ENCODE assay signal across 13 cellular contexts in genomic region chr12:70756118-70756517, GRCh38.
DNase-seq lines count a peak whose midpoint lies in the region; ATAC-seq and TF ChIP-seq lines count a peak whose summit lies in the region.
"Had no signal": no experiment of that assay in that cellular context is flagged by ENCODE, and none has a peak within 500 bp of the region (broad histone marks: within the 10 kb centered on the region; RNA-seq: fewer than 3 reads in every experiment).

No MANE protein-coding gene starts in this region.

- H3K27me3 Mint-ChIP-seq in CD8-positive, alpha-beta memory T cell, result peaks cover 5 to 9% of the 10 kb centered on the region in 2 donors
- H3K27me3 Mint-ChIP-seq in nephron progenitor cell (ENCODE audit: low read depth, poor library complexity), result peaks cover 10% of the 10 kb centered on the region

- H2AFZ ChIP-seq in mammary epithelial cell (ENCODE audit: low read depth, low read length), result no peak overlapping the region

- H3K4me1 ChIP-seq in CD8-positive, alpha-beta memory T cell (ENCODE audit: insufficient read depth, low read length), result no peaks in the 10 kb centered on the region
- H3K4me1 ChIP-seq in mammary epithelial cell (ENCODE audit: insufficient read depth, low read length), result no peaks in the 10 kb centered on the region

- no peak overlapping the region for H3K9ac ChIP-seq in mammary epithelial cell (ENCODE audit: insufficient read depth, low read length)

- WGBS in mammary epithelial cell (ENCODE audit: low coverage, missing lambda C conversion rate), result 0% methylated on average over 1 of the region's 2 CpGs

- H3K79me2 ChIP-seq in mammary epithelial cell (ENCODE audit: insufficient read depth, low read length), result no peaks in the 10 kb centered on the region

- H3K4me3 Mint-ChIP-seq in CD8-positive, alpha-beta memory T cell, result no peak overlapping the region
- H3K4me3 Mint-ChIP-seq in nephron progenitor cell, result no peak overlapping the region
- H3K4me3 Mint-ChIP-seq: CD4-positive, alpha-beta T cell; immature natural killer cell had no signal

- TF ChIP-seq CTCF in mammary epithelial cell (conservative IDR thresholded peaks at IDR 0.05 in 1 of 2, IDR thresholded peaks at IDR 0.05 in 1 of 2; ENCODE audit: extremely low read depth in 1 of 2, insufficient read depth in 1 of 2, low read depth in 1 of 2, low read length in 2 of 2) (no peak), nephron progenitor cell (IDR thresholded peaks at IDR 0.05) (no peak)

- POLR2A ChIA-PET in CD8-positive, alpha-beta memory T cell (lab: Charles Lee), result no interaction called here

- dilution Hi-C loops in mammary epithelial cell (cut with HindIII; ENCODE audit: low sequenced_read_pairs), result no loop called here

- in situ Hi-C loops in mammary epithelial cell (cut with MboI; ENCODE audit: low sequenced_read_pairs in 2 of 2), result no loop called here

- H3K36me3 ChIP-seq in CD8-positive, alpha-beta memory T cell (ENCODE audit: insufficient read depth, low read length), result no peaks in the 10 kb centered on the region
- no peaks in the 10 kb centered on the region for H3K36me3 ChIP-seq in mammary epithelial cell (ENCODE audit: insufficient read depth, low read length)

- CTCF ChIA-PET in CD8-positive, alpha-beta memory T cell (lab: Charles Lee), result no interaction called here
- CTCF ChIA-PET in mammary epithelial cell (lab: Charles Lee; ENCODE audit: low non-redundant PET), result no interaction called here

- ATAC-seq in HG03571 (IDR thresholded peaks at IDR 0.05; ENCODE audit: unreplicated experiment), result no peak
- ATAC-seq: body of pancreas, GM12878 had no signal

- no peaks in the 10 kb centered on the region for H4K20me1 ChIP-seq in mammary epithelial cell (ENCODE audit: insufficient read depth, low read length)

- H3K4me3 ChIP-seq in CD8-positive, alpha-beta memory T cell (ENCODE audit: low read length), result no peak overlapping the region
- no peak overlapping the region for H3K4me3 ChIP-seq in mammary epithelial cell (replicated peaks in 1 of 3; ENCODE audit: insufficient read depth in 1 of 3, low read depth in 2 of 3, low read length in 3 of 3)
- H3K4me3 ChIP-seq: body of pancreas, GM12878 had no signal

- no peaks in the 10 kb centered on the region for H3K36me3 Mint-ChIP-seq in CD8-positive, alpha-beta memory T cell
- no peaks in the 10 kb centered on the region for H3K36me3 Mint-ChIP-seq in nephron progenitor cell (ENCODE audit: low read depth)
- H3K36me3 Mint-ChIP-seq: immature natural killer cell had no signal

- no peaks in the 10 kb centered on the region for H3K27me3 ChIP-seq in CD8-positive, alpha-beta memory T cell (ENCODE audit: insufficient read depth, low read length, poor library complexity, severe bottlenecking)
- peaks cover 3% of the 10 kb centered on the region for H3K27me3 ChIP-seq in mammary epithelial cell (ENCODE audit: insufficient read depth, low read length)
- H3K27me3 ChIP-seq: body of pancreas had no signal

- no peak overlapping the region for H3K27ac Mint-ChIP-seq in CD8-positive, alpha-beta memory T cell
- peak overlapping the region; percentile 65 for H3K27ac Mint-ChIP-seq in nephron progenitor cell
- H3K27ac Mint-ChIP-seq: CD4-positive, alpha-beta T cell; immature natural killer cell had no signal

- peak overlapping the region; percentile 52 for H3K27ac ChIP-seq in CD8-positive, alpha-beta memory T cell (ENCODE audit: low read depth, low read length)
- no peak overlapping the region for H3K27ac ChIP-seq in mammary epithelial cell (ENCODE audit: insufficient read depth, low read depth, low read length)
- H3K27ac ChIP-seq: body of pancreas had no signal

- H3K9me3 ChIP-seq in CD8-positive, alpha-beta memory T cell (ENCODE audit: low read length), result no peaks in the 10 kb centered on the region
- H3K9me3 ChIP-seq in mammary epithelial cell (replicated peaks; ENCODE audit: insufficient read depth, low read length), result no peaks in the 10 kb centered on the region
- H3K9me3 ChIP-seq: body of pancreas had no signal

- H3K4me2 ChIP-seq in mammary epithelial cell (ENCODE audit: insufficient read depth, low read depth, low read length), result peak overlapping the region; percentile 39

- intact Hi-C loops in mammary epithelial cell (cut with micrococcal nuclease), result no loop called here

- no peaks in the 10 kb centered on the region for H3K4me1 Mint-ChIP-seq in CD8-positive, alpha-beta memory T cell
- H3K4me1 Mint-ChIP-seq in nephron progenitor cell, result peaks cover 53% of the 10 kb centered on the region
- H3K4me1 Mint-ChIP-seq: immature natural killer cell had no signal

- no peak for DNase-seq in CD8-positive, alpha-beta memory T cell
- DNase-seq in LHCN-M2 (ENCODE audit: low read depth), result peak; percentile 70
- peak; percentile 73 for DNase-seq in mammary epithelial cell
- DNase-seq in nephron progenitor cell, result no peak
- no peak for DNase-seq in stimulated activated CD4-positive, alpha-beta T cell treated with anti-CD3 and anti-CD28 coated beads, Interleukin-4, amount 100 ng/mL, for 1 hour
- DNase-seq in activated gamma-delta T cell (lab: John Stamatoyannopoulos, UW), result no peak
- no peak for DNase-seq in mesenteric fat pad (ENCODE audit: low spot score)
- DNase-seq: body of pancreas; CD4-positive, alpha-beta T cell; immature natural killer cell; T-helper 9 cell had no signal

- no TSS peak for BruUV-seq in mammary epithelial cell (replicated peaks; lab: Mats Ljungman, UMichigan)

- peaks cover 0 to 2% (median 0%) of the 10 kb centered on the region in 5 donors for H3K9me3 Mint-ChIP-seq in CD8-positive, alpha-beta memory T cell
- H3K9me3 Mint-ChIP-seq in nephron progenitor cell, result no peaks in the 10 kb centered on the region
- H3K9me3 Mint-ChIP-seq: CD4-positive, alpha-beta T cell; immature natural killer cell had no signal

Comparison
In these comparisons a context has a peak if more than half of its experiments do, and no peak if none do; other contexts are left out.
1. DNase-seq: peak in LHCN-M2 (single experiment) and mammary epithelial cell (single experiment); none in CD8-positive, alpha-beta memory T cell (0 of 5), nephron progenitor cell (single experiment), stimulated activated CD4-positive, alpha-beta T cell treated with anti-CD3 and anti-CD28 coated beads, Interleukin-4, amount 100 ng/mL, for 1 hour (single experiment), activated gamma-delta T cell (single experiment) and mesenteric fat pad (single experiment).